ENCODE assay signal across 8 cellular contexts in genomic region chr9:36102742-36103495, GRCh38. TPM values are rescaled to one million over a fixed set of nuclear protein-coding genes. Genes with fewer than 3 reads are reported as not detected.
DNase-seq lines count a peak whose midpoint lies in the region; ATAC-seq and TF ChIP-seq lines count a peak whose summit lies in the region.

No MANE protein-coding gene starts in this region.

- H3K4me1 ChIP-seq in neutrophil (ENCODE audit: control insufficient read depth in 1 of 2, insufficient read depth in 1 of 2, low read depth in 1 of 2, low read length in 1 of 2) (peaks cover 5 to 9% of the 10 kb centered on the region in 2 experiments), thoracic aorta (ENCODE audit: control insufficient read depth in 1 of 2, low read depth in 2 of 2) (no peaks in the 10 kb centered on the region)

- H3K27ac ChIP-seq in neutrophil (peak overlapping the region; percentile 56), thoracic aorta (peak overlapping the region in 1 of 2 donors; percentile 36)

- peaks cover 2% of the 10 kb centered on the region for H3K27me3 Mint-ChIP-seq in activated T-helper 1 cell treated with anti-CD3 and anti-CD28 coated beads, Interleukin-12 subunit alpha, Interleukin-12 subunit beta, Interleukin-2, Interleukin-4 antibody, amounts not matched to agents 30 ng/mL and 10 ng/mL and 1 ng/mL, durations not matched to agents 14 hours and 24 hours and 36 hours (ENCODE audit: insufficient read depth)

- DNase-seq in AG08396 (ENCODE audit: low spot score) = peak; percentile 35
- peak; percentile 16 for DNase-seq in KG1 (lab: John Stamatoyannopoulos, UW)
- peak; percentile 78 for DNase-seq in RKO (ENCODE audit: low spot score)
- DNase-seq in activated T-helper 1 cell treated with anti-CD3 and anti-CD28 coated beads, Interleukin-12 subunit alpha, Interleukin-12 subunit beta, Interleukin-2, Interleukin-4 antibody, amounts not matched to agents 30 ng/mL and 10 ng/mL and 1 ng/mL, durations not matched to agents 14 hours and 24 hours and 36 hours (ENCODE audit: low spot score) = peak; percentile 75
- DNase-seq in fibroblast of villous mesenchyme (ENCODE audit: low read depth) = peak; percentile 74
- DNase-seq in thoracic aorta (ENCODE audit: low spot score) = peak; percentile 45

- peaks cover 8% of the 10 kb centered on the region for H3K4me1 Mint-ChIP-seq in activated T-helper 1 cell treated with anti-CD3 and anti-CD28 coated beads, Interleukin-12 subunit alpha, Interleukin-12 subunit beta, Interleukin-2, Interleukin-4 antibody, amounts not matched to agents 30 ng/mL and 10 ng/mL and 1 ng/mL, durations not matched to agents 14 hours and 24 hours and 36 hours (ENCODE audit: low read depth)

- no peak overlapping the region for H3K4me3 Mint-ChIP-seq in activated T-helper 1 cell treated with anti-CD3 and anti-CD28 coated beads, Interleukin-12 subunit alpha, Interleukin-12 subunit beta, Interleukin-2, Interleukin-4 antibody, amounts not matched to agents 30 ng/mL and 10 ng/mL and 1 ng/mL, durations not matched to agents 14 hours and 24 hours and 36 hours

- H3K36me3 ChIP-seq in neutrophil (no peaks in the 10 kb centered on the region), thoracic aorta (no peaks in the 10 kb centered on the region)

- H3K36me3 Mint-ChIP-seq in activated T-helper 1 cell treated with anti-CD3 and anti-CD28 coated beads, Interleukin-12 subunit alpha, Interleukin-12 subunit beta, Interleukin-2, Interleukin-4 antibody, amounts not matched to agents 30 ng/mL and 10 ng/mL and 1 ng/mL, durations not matched to agents 14 hours and 24 hours and 36 hours (ENCODE audit: low read depth) = no peaks in the 10 kb centered on the region

- intact Hi-C loops in activated T-helper 1 cell treated with anti-CD3 and anti-CD28 coated beads, Interleukin-12 subunit alpha, Interleukin-12 subunit beta, Interleukin-2, Interleukin-4 antibody, amounts not matched to agents 30 ng/mL and 10 ng/mL and 1 ng/mL, durations not matched to agents 14 hours and 24 hours and 36 hours (cut with micrococcal nuclease) = loop anchor here (1.0 kb wide), 5 partner anchors 33 to 226 kb away; partner anchors contain the start of genes CLTA and GLIPR2

- ATAC-seq in GM18867 (IDR thresholded peaks at IDR 0.05; ENCODE audit: unreplicated experiment) = peak; percentile 71
- ATAC-seq in thoracic aorta (ENCODE audit: insufficient number of reproducible peaks, low FRiP score, low read depth) = no peak

- TF ChIP-seq CTCF in fibroblast of villous mesenchyme (IDR thresholded peaks at IDR 0.05; ENCODE audit: insufficient read depth, low read depth, low read length) (peak; percentile 69), neutrophil (IDR thresholded peaks at IDR 0.05) (peak; percentile 81), thoracic aorta (IDR thresholded peaks at IDR 0.05) (peak; percentile 84)

- H3K9me3 Mint-ChIP-seq in activated T-helper 1 cell treated with anti-CD3 and anti-CD28 coated beads, Interleukin-12 subunit alpha, Interleukin-12 subunit beta, Interleukin-2, Interleukin-4 antibody, amounts not matched to agents 30 ng/mL and 10 ng/mL and 1 ng/mL, durations not matched to agents 14 hours and 24 hours and 36 hours = no peaks in the 10 kb centered on the region

- H3K4me3 ChIP-seq in fibroblast of villous mesenchyme (ENCODE audit: low read depth, low read length) (no peak overlapping the region), neutrophil (ENCODE audit: low read depth in 1 of 2, low read length in 1 of 2) (no peak overlapping the region), thoracic aorta (no peak overlapping the region)

- H3K27me3 ChIP-seq in neutrophil = no peaks in the 10 kb centered on the region
- H3K27me3 ChIP-seq in thoracic aorta (replicated peaks; ENCODE audit: insufficient read depth) = no peaks in the 10 kb centered on the region

- no peaks in the 10 kb centered on the region for H3K9me3 ChIP-seq in neutrophil
- H3K9me3 ChIP-seq in thoracic aorta = no peaks in the 10 kb centered on the region

- H3K27ac Mint-ChIP-seq in activated T-helper 1 cell treated with anti-CD3 and anti-CD28 coated beads, Interleukin-12 subunit alpha, Interleukin-12 subunit beta, Interleukin-2, Interleukin-4 antibody, amounts not matched to agents 30 ng/mL and 10 ng/mL and 1 ng/mL, durations not matched to agents 14 hours and 24 hours and 36 hours = no peak overlapping the region

RNA-seq across cellular contexts. Expression of gene GLIPR2, which starts 33.6 kb away (rescaled TPM):
- total RNA-seq in activated T-helper 1 cell treated with anti-CD3 and anti-CD28 coated beads, Interleukin-12 subunit alpha, Interleukin-12 subunit beta, Interleukin-2, Interleukin-4 antibody, amounts not matched to agents 30 ng/mL and 10 ng/mL and 1 ng/mL, durations not matched to agents 14 hours and 24 hours and 36 hours = 26.3 and 27.5 TPM in 2 replicates
- total RNA-seq in fibroblast of villous mesenchyme (29.4 and 55.7 TPM in 2 replicates), thoracic aorta (10 to 100 TPM; 47.0 to 52.1 TPM)

Comparison
In these comparisons a context has a peak if more than half of its experiments do, and no peak if none do; other contexts are left out.
1. DNase-seq: peak in every context shown above with its lines; median percentile 78 in RKO; 75 in activated T-helper 1 cell treated with anti-CD3 and anti-CD28 coated beads, Interleukin-12 subunit alpha, Interleukin-12 subunit beta, Interleukin-2, Interleukin-4 antibody, amounts not matched to agents 30 ng/mL and 10 ng/mL and 1 ng/mL, durations not matched to agents 14 hours and 24 hours and 36 hours; 74 in fibroblast of villous mesenchyme; 45 in thoracic aorta; 35 in AG08396; 16 in KG1.